ENCODE assay signal across 13 cellular contexts in the genomic region with DNA sequence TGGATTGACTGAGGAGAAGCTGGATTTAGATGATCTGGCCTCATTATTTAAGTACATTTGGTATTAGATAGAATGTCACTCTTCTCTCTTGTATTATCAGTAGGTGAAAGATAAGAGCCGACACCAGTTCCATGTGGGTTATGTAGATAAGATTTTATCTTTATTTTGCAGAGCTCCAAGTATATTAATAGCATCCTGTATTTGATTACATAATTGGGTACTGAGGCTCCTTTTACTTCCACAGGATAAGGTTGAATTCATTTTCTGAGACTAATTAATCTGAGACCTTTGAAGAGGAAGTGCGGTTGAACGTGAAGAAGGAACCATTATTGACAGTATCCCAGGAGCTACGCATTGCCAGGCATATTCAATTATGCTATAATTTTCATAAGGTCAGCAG. TPM values are rescaled to one million over a fixed set of nuclear protein-coding genes. Genes with fewer than 3 reads are reported as not detected.
DNase-seq lines count a peak whose midpoint lies in the region; ATAC-seq, FAIRE-seq and TF ChIP-seq lines count a peak whose summit lies in the region.
"Had no signal": no experiment of that assay in that cellular context is flagged by ENCODE, and none has a peak within 500 bp of the region (broad histone marks: within the 10 kb centered on the region; RNA-seq: fewer than 3 reads in every experiment).

No MANE protein-coding gene starts in this region.

- intact Hi-C loops in dendritic cell treated with granulocyte-macrophage colony-stimulating factor and Interleukin-4, amounts not matched to agents 40 ng/mL and 50 ng/mL, for 4 days (cut with micrococcal nuclease): no loop called here
- intact Hi-C loops in thyroid gland (cut with DNase I): no loop called here

- peak; percentile 96 for DNase-seq in GF-D8 (lab: John Stamatoyannopoulos, UW)
- no peak for DNase-seq in GM19239 (ENCODE audit: insufficient read length, low spot score)
- peak; percentile 38 for DNase-seq in SK-N-DZ (ENCODE audit: low spot score)
- no peak for DNase-seq in retina
- no peak for DNase-seq in thyroid gland
- DNase-seq: BE2C; CD8-positive, alpha-beta T cell; Karpas-422; NCI-H2029; NCI-H2171 treated with DMSO at 0.1 percent for 48 hours; SIG-M5 had no signal

- FAIRE-seq in GM19239 (lab: Jason Lieb, UNC): peak; percentile 67

- H3K27ac ChIP-seq in thyroid gland: no peak overlapping the region

- WGBS in thyroid gland, 2 donors: 83 to 86% methylated on average over 4 of the region's 4 CpGs

- TF ChIP-seq CTCF in thyroid gland (IDR thresholded peaks at IDR 0.05): no peak

- peaks cover 37% of the 10 kb centered on the region for H3K4me1 Mint-ChIP-seq in dendritic cell treated with granulocyte-macrophage colony-stimulating factor and Interleukin-4, amounts not matched to agents 40 ng/mL and 50 ng/mL, for 4 days (ENCODE audit: low read depth)

- H3K36me3 Mint-ChIP-seq in dendritic cell treated with granulocyte-macrophage colony-stimulating factor and Interleukin-4, amounts not matched to agents 40 ng/mL and 50 ng/mL, for 4 days (ENCODE audit: low read depth): peaks cover 12% of the 10 kb centered on the region

- H3K27me3 Mint-ChIP-seq in dendritic cell treated with granulocyte-macrophage colony-stimulating factor and Interleukin-4, amounts not matched to agents 40 ng/mL and 50 ng/mL, for 4 days: no peaks in the 10 kb centered on the region

- no peaks in the 10 kb centered on the region for H3K9me3 ChIP-seq in thyroid gland
- H3K9me3 ChIP-seq: BE2C had no signal

- H3K27ac Mint-ChIP-seq in dendritic cell treated with granulocyte-macrophage colony-stimulating factor and Interleukin-4, amounts not matched to agents 40 ng/mL and 50 ng/mL, for 4 days: peak overlapping the region; percentile 33

- no peak overlapping the region for H3K4me3 Mint-ChIP-seq in dendritic cell treated with granulocyte-macrophage colony-stimulating factor and Interleukin-4, amounts not matched to agents 40 ng/mL and 50 ng/mL, for 4 days
- H3K4me3 Mint-ChIP-seq: CD8-positive, alpha-beta T cell had no signal

- H3K36me3 ChIP-seq in thyroid gland: no peaks in the 10 kb centered on the region
- H3K36me3 ChIP-seq: BE2C had no signal

- ATAC-seq in HG03354 (IDR thresholded peaks at IDR 0.05; ENCODE audit: poor library complexity, severe bottlenecking, unreplicated experiment): no peak
- ATAC-seq: CD8-positive, alpha-beta T cell had no signal

- H3K4me3 ChIP-seq in thyroid gland (replicated peaks in 1 of 3): no peak overlapping the region

- no peak for TF ChIP-seq POLR2A in thyroid gland (IDR thresholded peaks at IDR 0.05)

- H3K27me3 ChIP-seq in thyroid gland: no peaks in the 10 kb centered on the region
- H3K27me3 ChIP-seq: BE2C had no signal

- peaks cover 0 to 12% of the 10 kb centered on the region in 2 donors for H3K4me1 ChIP-seq in thyroid gland
- H3K4me1 ChIP-seq: BE2C had no signal

- peaks cover 20% of the 10 kb centered on the region for H3K9me3 Mint-ChIP-seq in dendritic cell treated with granulocyte-macrophage colony-stimulating factor and Interleukin-4, amounts not matched to agents 40 ng/mL and 50 ng/mL, for 4 days

RNA-seq across cellular contexts. Expression of gene CD226, which starts 32.8 kb away (rescaled TPM):
- polyA plus RNA-seq in SK-N-DZ (2014; cell fraction: cytosol; rRNA removed): 0.09 and 0.15 TPM in 2 replicates
- polyA plus RNA-seq in SK-N-DZ (2014; cell fraction: nucleus; rRNA removed): 0.12 and 0.28 TPM in 2 replicates
- total RNA-seq in thyroid gland: 1 to 10 TPM in 3 of 4 donors, under 1 TPM in 1; 0.98 to 5.6 (median 2.5) TPM

Comparison
In these comparisons a context has a peak if more than half of its experiments do, and no peak if none do; other contexts are left out.
1. DNase-seq: peak in GF-D8 (single experiment) and SK-N-DZ (single experiment); none in GM19239 (single experiment), retina (single experiment) and thyroid gland (0 of 2).